ENCODE assay signal across 21 cellular contexts in genomic region chr12:116087399-116087798, GRCh38.
DNase-seq lines count a peak whose midpoint lies in the region; ATAC-seq and TF ChIP-seq lines count a peak whose summit lies in the region.
"Had no signal": no experiment of that assay in that cellular context is flagged by ENCODE, and none has a peak within 500 bp of the region (broad histone marks: within the 10 kb centered on the region; RNA-seq: fewer than 3 reads in every experiment).

No MANE protein-coding gene starts in this region.

- POLR2A ChIA-PET in activated naive CD8-positive, alpha-beta T cell treated with anti-CD3 and anti-CD28 coated beads, Interleukin-2, amount 10 ng/mL, durations not matched to agents 7 days and 5 days (lab: Charles Lee), result no interaction called here

- no peak for DNase-seq in activated T-cell treated with anti-CD3 and anti-CD28 coated beads, Interleukin-2, amount 50 U/mL, for 4 hours
- DNase-seq in activated T-cell treated with anti-CD3 and anti-CD28 coated beads for 4 hours, result no peak
- peak; percentile 34 for DNase-seq in MV-4-11 (lab: John Stamatoyannopoulos, UW)
- no peak for DNase-seq in activated naive CD8-positive, alpha-beta T cell treated with anti-CD3 and anti-CD28 coated beads, Interleukin-2, amount 10 ng/mL, durations not matched to agents 7 days and 5 days
- no peak for DNase-seq in NK-92 (lab: John Stamatoyannopoulos, UW; ENCODE audit: unreplicated experiment)
- DNase-seq in adrenal gland, result no peak
- DNase-seq: activated naive CD4-positive, alpha-beta T cell treated with anti-CD3 and anti-CD28 coated beads, Interleukin-2, amount 50 U/mL, for 16 hours; CD8-positive, alpha-beta memory T cell; dorsolateral prefrontal cortex; EL; esophagus squamous epithelium; heart left ventricle; islet precursor cell; mammary epithelial cell; NCI-H2029; NCI-H510A; PC-3 had no signal

- peaks cover 0 to 9% of the 10 kb centered on the region in 2 donors for H3K4me1 ChIP-seq in adrenal gland (replicated peaks in 1 of 2)

- no peak overlapping the region for H3K27ac ChIP-seq in adrenal gland
- H3K27ac ChIP-seq: breast epithelium, dorsolateral prefrontal cortex, esophagus squamous epithelium, heart left ventricle had no signal

- 77 to 83% (median 79%) methylated on average over 3 of the region's 3 CpGs for WGBS in adrenal gland, 4 donors

- no peak overlapping the region for H3K4me3 ChIP-seq in adrenal gland
- H3K4me3 ChIP-seq: breast epithelium, dorsolateral prefrontal cortex, esophagus squamous epithelium, heart left ventricle, neural progenitor cell had no signal

- no peak for TF ChIP-seq POLR2A in adrenal gland (IDR thresholded peaks at IDR 0.05)

- H3K27ac Mint-ChIP-seq in activated naive CD8-positive, alpha-beta T cell treated with anti-CD3 and anti-CD28 coated beads, Interleukin-2, amount 10 ng/mL, durations not matched to agents 7 days and 5 days, result peak overlapping the region; percentile 42
- peak overlapping the region; percentile 17 for H3K27ac Mint-ChIP-seq in stimulated activated memory B cell treated with anti-CD40 and anti-IgM and Interleukin-4, amounts not matched to agents 10 μg/mL and 1 μg/mL and 100 μg/mL, for 72 hours
- H3K27ac Mint-ChIP-seq: neural progenitor cell had no signal

- no peaks in the 10 kb centered on the region for H3K9me3 Mint-ChIP-seq in activated T-cell treated with anti-CD3 and anti-CD28 coated beads, Interleukin-2, amount 50 U/mL, for 4 hours
- no peaks in the 10 kb centered on the region for H3K9me3 Mint-ChIP-seq in activated naive CD8-positive, alpha-beta T cell treated with anti-CD3 and anti-CD28 coated beads, Interleukin-2, amount 10 ng/mL, durations not matched to agents 7 days and 5 days
- H3K9me3 Mint-ChIP-seq in stimulated activated memory B cell treated with anti-CD40 and anti-IgM and Interleukin-4, amounts not matched to agents 10 μg/mL and 1 μg/mL and 100 μg/mL, for 72 hours, result no peaks in the 10 kb centered on the region
- H3K9me3 Mint-ChIP-seq: CD8-positive, alpha-beta memory T cell had no signal

- intact Hi-C loops in adrenal gland (cut with DNase I), result no loop called here

- no peaks in the 10 kb centered on the region for H3K27me3 ChIP-seq in adrenal gland
- H3K27me3 ChIP-seq: breast epithelium, dorsolateral prefrontal cortex, esophagus squamous epithelium, heart left ventricle, neural progenitor cell had no signal

- H3K27me3 Mint-ChIP-seq in activated T-cell treated with anti-CD3 and anti-CD28 coated beads, Interleukin-2, amount 50 U/mL, for 4 hours (ENCODE audit: low read depth), result no peaks in the 10 kb centered on the region
- no peaks in the 10 kb centered on the region for H3K27me3 Mint-ChIP-seq in activated naive CD8-positive, alpha-beta T cell treated with anti-CD3 and anti-CD28 coated beads, Interleukin-2, amount 10 ng/mL, durations not matched to agents 7 days and 5 days
- H3K27me3 Mint-ChIP-seq in stimulated activated memory B cell treated with anti-CD40 and anti-IgM and Interleukin-4, amounts not matched to agents 10 μg/mL and 1 μg/mL and 100 μg/mL, for 72 hours, result no peaks in the 10 kb centered on the region

- peaks cover 36% of the 10 kb centered on the region for H3K4me1 Mint-ChIP-seq in activated T-cell treated with anti-CD3 and anti-CD28 coated beads, Interleukin-2, amount 50 U/mL, for 4 hours (ENCODE audit: low read depth)
- H3K4me1 Mint-ChIP-seq in activated naive CD8-positive, alpha-beta T cell treated with anti-CD3 and anti-CD28 coated beads, Interleukin-2, amount 10 ng/mL, durations not matched to agents 7 days and 5 days, result peaks cover 20% of the 10 kb centered on the region
- H3K4me1 Mint-ChIP-seq in stimulated activated memory B cell treated with anti-CD40 and anti-IgM and Interleukin-4, amounts not matched to agents 10 μg/mL and 1 μg/mL and 100 μg/mL, for 72 hours, result peaks cover 47% of the 10 kb centered on the region

- no peaks in the 10 kb centered on the region for H3K9me3 ChIP-seq in adrenal gland (replicated peaks in 1 of 3)
- H3K9me3 ChIP-seq: breast epithelium, esophagus squamous epithelium had no signal

- H3K4me3 Mint-ChIP-seq in activated T-cell treated with anti-CD3 and anti-CD28 coated beads, Interleukin-2, amount 50 U/mL, for 4 hours, result no peak overlapping the region
- H3K4me3 Mint-ChIP-seq in activated naive CD8-positive, alpha-beta T cell treated with anti-CD3 and anti-CD28 coated beads, Interleukin-2, amount 10 ng/mL, durations not matched to agents 7 days and 5 days, result no peak overlapping the region
- no peak overlapping the region for H3K4me3 Mint-ChIP-seq in stimulated activated memory B cell treated with anti-CD40 and anti-IgM and Interleukin-4, amounts not matched to agents 10 μg/mL and 1 μg/mL and 100 μg/mL, for 72 hours
- H3K4me3 Mint-ChIP-seq: neural progenitor cell had no signal

- no peak for TF ChIP-seq CTCF in adrenal gland (IDR thresholded peaks at IDR 0.05)

- H3K36me3 ChIP-seq in adrenal gland (replicated peaks in 1 of 2), result no peaks in the 10 kb centered on the region
- H3K36me3 ChIP-seq: breast epithelium, heart left ventricle, neural progenitor cell had no signal

- peaks cover 15% of the 10 kb centered on the region for H3K36me3 Mint-ChIP-seq in activated T-cell treated with anti-CD3 and anti-CD28 coated beads, Interleukin-2, amount 50 U/mL, for 4 hours (ENCODE audit: insufficient read depth)
- peaks cover 29% of the 10 kb centered on the region for H3K36me3 Mint-ChIP-seq in activated naive CD8-positive, alpha-beta T cell treated with anti-CD3 and anti-CD28 coated beads, Interleukin-2, amount 10 ng/mL, durations not matched to agents 7 days and 5 days
- peaks cover 34% of the 10 kb centered on the region for H3K36me3 Mint-ChIP-seq in stimulated activated memory B cell treated with anti-CD40 and anti-IgM and Interleukin-4, amounts not matched to agents 10 μg/mL and 1 μg/mL and 100 μg/mL, for 72 hours

- ATAC-seq in activated T-cell treated with anti-CD3 and anti-CD28 coated beads, Interleukin-2, amount 50 U/mL, for 4 hours, result peak; percentile 51 to 70
- no peak for ATAC-seq in activated naive CD8-positive, alpha-beta T cell treated with anti-CD3 and anti-CD28 coated beads, Interleukin-2, amount 10 ng/mL, durations not matched to agents 7 days and 5 days (ENCODE audit: low read depth)
- no peak for ATAC-seq in stimulated activated memory B cell treated with anti-CD40 and anti-IgM and Interleukin-4, amounts not matched to agents 10 μg/mL and 1 μg/mL and 100 μg/mL, for 72 hours
- no peak for ATAC-seq in HG02571 (IDR thresholded peaks at IDR 0.05; ENCODE audit: unreplicated experiment)
- ATAC-seq: heart left ventricle, PC-3 had no signal

Comparison
In these comparisons a context has a peak if more than half of its experiments do, and no peak if none do; other contexts are left out.
1. ATAC-seq: peak in activated T-cell treated with anti-CD3 and anti-CD28 coated beads, Interleukin-2, amount 50 U/mL, for 4 hours (2 of 2); none in activated naive CD8-positive, alpha-beta T cell treated with anti-CD3 and anti-CD28 coated beads, Interleukin-2, amount 10 ng/mL, durations not matched to agents 7 days and 5 days (single experiment), stimulated activated memory B cell treated with anti-CD40 and anti-IgM and Interleukin-4, amounts not matched to agents 10 μg/mL and 1 μg/mL and 100 μg/mL, for 72 hours (single experiment) and HG02571 (single experiment).